ENCODE assay signal across 21 cellular contexts in genomic region chr17:21250719-21251305, GRCh38. TPM values are rescaled to one million over a fixed set of nuclear protein-coding genes. Genes with fewer than 3 reads are reported as not detected.
A peak's percentile ranks its signal among the peaks of the same experiment; 100 is the strongest.
DNase-seq lines count a peak whose midpoint lies in the region; ATAC-seq lines count a peak whose summit lies in the region.
"Had no signal": no experiment of that assay in that cellular context is flagged by ENCODE, and none has a peak within 500 bp of the region (broad histone marks: within the 10 kb centered on the region; RNA-seq: fewer than 3 reads in every experiment).

No MANE protein-coding gene starts in this region.

- no peak overlapping the region for H3K27ac ChIP-seq in CD4-positive, CD25-positive, alpha-beta regulatory T cell (ENCODE audit: insufficient read depth, low read length, poor library complexity, severe bottlenecking)
- no peak overlapping the region for H3K27ac ChIP-seq in trophoblast cell (ENCODE audit: low read depth, low read length)
- H3K27ac ChIP-seq: epithelial cell of prostate, neural progenitor cell, right lobe of liver, stomach had no signal

- H3K4me1 ChIP-seq in CD4-positive, CD25-positive, alpha-beta regulatory T cell (ENCODE audit: control insufficient read depth, insufficient read depth, low read length, poor library complexity, severe bottlenecking) = peaks cover 35% of the 10 kb centered on the region
- H3K4me1 ChIP-seq in trophoblast cell (ENCODE audit: control insufficient read depth in 1 of 2, insufficient read depth in 2 of 2, low read length in 2 of 2) = peaks cover 19 to 20% of the 10 kb centered on the region in 2 experiments

- H2BK5ac ChIP-seq in trophoblast cell (ENCODE audit: low read depth, low read length, poor library complexity) = no peak overlapping the region

- H3K36me3 ChIP-seq in CD4-positive, CD25-positive, alpha-beta regulatory T cell (ENCODE audit: control insufficient read depth, insufficient read depth, low read length) = no peaks in the 10 kb centered on the region
- H3K36me3 ChIP-seq in trophoblast cell (ENCODE audit: control insufficient read depth in 1 of 2, insufficient read depth in 2 of 2, low read length in 2 of 2) = peaks cover 0 to 1% of the 10 kb centered on the region in 2 experiments
- H3K36me3 ChIP-seq: neural progenitor cell, right lobe of liver had no signal

- peak overlapping the region; percentile 4 for H3K14ac ChIP-seq in trophoblast cell (ENCODE audit: low read length)

- peaks cover 9% of the 10 kb centered on the region for H3K27me3 Mint-ChIP-seq in CD4-positive, CD25-positive, alpha-beta regulatory T cell
- no peaks in the 10 kb centered on the region for H3K27me3 Mint-ChIP-seq in activated T-helper 17 cell treated with anti-CD3 and anti-CD28 coated beads, Interleukin-2, amount 50 U/mL, for 72 hours
- H3K27me3 Mint-ChIP-seq: dendritic cell treated with granulocyte-macrophage colony-stimulating factor and Interleukin-4, amounts not matched to agents 40 ng/mL and 50 ng/mL, for 4 days had no signal

- no peak overlapping the region for H3K9ac ChIP-seq in trophoblast cell (ENCODE audit: low read length)
- H3K9ac ChIP-seq: neural progenitor cell had no signal

- WGBS in trophoblast cell (ENCODE audit: extremely low coverage, insufficient coverage, insufficient read length) = no CpG with 5 or more reads among the region's 6 CpGs

- H3K27me3 ChIP-seq in CD4-positive, CD25-positive, alpha-beta regulatory T cell (ENCODE audit: control insufficient read depth, insufficient read depth, low read length) = no peaks in the 10 kb centered on the region
- H3K27me3 ChIP-seq in trophoblast cell (ENCODE audit: insufficient read depth, low read length) = no peaks in the 10 kb centered on the region
- H3K27me3 ChIP-seq: right lobe of liver, stomach had no signal

- H4K8ac ChIP-seq in trophoblast cell (ENCODE audit: low read depth, low read length) = no peak overlapping the region

- H3K36me3 Mint-ChIP-seq in CD4-positive, CD25-positive, alpha-beta regulatory T cell = peaks cover 4% of the 10 kb centered on the region
- no peaks in the 10 kb centered on the region for H3K36me3 Mint-ChIP-seq in activated T-helper 17 cell treated with anti-CD3 and anti-CD28 coated beads, Interleukin-2, amount 50 U/mL, for 72 hours (ENCODE audit: low read depth)
- H3K36me3 Mint-ChIP-seq: IgD-negative memory B cell, neural progenitor cell had no signal

- no peaks in the 10 kb centered on the region for H3K9me3 ChIP-seq in CD4-positive, CD25-positive, alpha-beta regulatory T cell (ENCODE audit: control insufficient read depth in 2 of 2, low read length in 2 of 2)
- H3K9me3 ChIP-seq in trophoblast cell (ENCODE audit: insufficient read depth, low read depth, low read length) = peaks cover 4% of the 10 kb centered on the region
- H3K9me3 ChIP-seq: right lobe of liver, stomach had no signal

- no peak overlapping the region for H4K12ac ChIP-seq in trophoblast cell (ENCODE audit: low read depth, low read length)

- no peaks in the 10 kb centered on the region for H3K9me3 Mint-ChIP-seq in CD4-positive, CD25-positive, alpha-beta regulatory T cell
- H3K9me3 Mint-ChIP-seq in activated T-helper 17 cell treated with anti-CD3 and anti-CD28 coated beads, Interleukin-2, amount 50 U/mL, for 72 hours = no peaks in the 10 kb centered on the region
- H3K9me3 Mint-ChIP-seq: activated naive CD4-positive, alpha-beta T cell treated with anti-CD3 and anti-CD28 coated beads for 36 hours; dendritic cell treated with granulocyte-macrophage colony-stimulating factor and Interleukin-4, amounts not matched to agents 40 ng/mL and 50 ng/mL, for 4 days; IgD-negative memory B cell; neural progenitor cell had no signal

- no peaks in the 10 kb centered on the region for H3K79me2 ChIP-seq in trophoblast cell (ENCODE audit: control insufficient read depth, insufficient read depth, low read length, poor library complexity)

- no peak overlapping the region for H2BK120ac ChIP-seq in trophoblast cell (ENCODE audit: insufficient read depth, low read length, poor library complexity)

- peak overlapping the region; percentile 5 to 47 (median 28) for H3K27ac Mint-ChIP-seq in CD4-positive, CD25-positive, alpha-beta regulatory T cell
- no peak overlapping the region for H3K27ac Mint-ChIP-seq in activated T-helper 17 cell treated with anti-CD3 and anti-CD28 coated beads, Interleukin-2, amount 50 U/mL, for 72 hours
- H3K27ac Mint-ChIP-seq: activated naive CD4-positive, alpha-beta T cell treated with anti-CD3 and anti-CD28 coated beads for 36 hours; dendritic cell treated with granulocyte-macrophage colony-stimulating factor and Interleukin-4, amounts not matched to agents 40 ng/mL and 50 ng/mL, for 4 days had no signal

- no peak for ATAC-seq in CD4-positive, CD25-positive, alpha-beta regulatory T cell (ENCODE audit: low read depth in 2 of 2)
- no peak for ATAC-seq in activated T-helper 17 cell treated with anti-CD3 and anti-CD28 coated beads, Interleukin-2, amount 50 U/mL, for 72 hours (replicated peaks)
- ATAC-seq in HG02884 (IDR thresholded peaks at IDR 0.05; ENCODE audit: unreplicated experiment) = no peak
- ATAC-seq: right lobe of liver had no signal

- H3K18ac ChIP-seq in trophoblast cell (ENCODE audit: low read length) = no peak overlapping the region

- H3K4me3 Mint-ChIP-seq in CD4-positive, CD25-positive, alpha-beta regulatory T cell = peak overlapping the region; percentile 26 to 86 (median 47)
- H3K4me3 Mint-ChIP-seq in activated T-helper 17 cell treated with anti-CD3 and anti-CD28 coated beads, Interleukin-2, amount 50 U/mL, for 72 hours = no peak overlapping the region
- H3K4me3 Mint-ChIP-seq: activated naive CD4-positive, alpha-beta T cell treated with anti-CD3 and anti-CD28 coated beads for 36 hours; dendritic cell treated with granulocyte-macrophage colony-stimulating factor and Interleukin-4, amounts not matched to agents 40 ng/mL and 50 ng/mL, for 4 days had no signal

- H2AFZ ChIP-seq in trophoblast cell (ENCODE audit: insufficient read depth, low read length, poor library complexity) = no peak overlapping the region
- H2AFZ ChIP-seq: neural progenitor cell had no signal

- no peak for DNase-seq in CD4-positive, CD25-positive, alpha-beta regulatory T cell
- peak; percentile 34 for DNase-seq in M059J (ENCODE audit: low read depth)
- peak; percentile 63 for DNase-seq in fibroblast of gingiva (ENCODE audit: low read depth)
- DNase-seq in trophoblast cell = no peak
- no peak for DNase-seq in D341Med (ENCODE audit: low spot score)
- no peak for DNase-seq in NCI-H526 (lab: John Stamatoyannopoulos, UW)
- DNase-seq: activated naive CD4-positive, alpha-beta T cell treated with anti-CD3 and anti-CD28 coated beads for 36 hours; activated T-cell treated with anti-CD3 and anti-CD28 coated beads for 4 hours; EL; mesendoderm; NCI-H1930; NCI-H446; right lobe of liver; stimulated activated CD4-positive, alpha-beta T cell treated with anti-CD3 and anti-CD28 coated beads, Interleukin-2, amount 100 ng/mL, for 24 hours; stomach had no signal

- peaks cover 14 to 66% (median 43%) of the 10 kb centered on the region in 4 donors for H3K4me1 Mint-ChIP-seq in CD4-positive, CD25-positive, alpha-beta regulatory T cell
- no peaks in the 10 kb centered on the region for H3K4me1 Mint-ChIP-seq in activated T-helper 17 cell treated with anti-CD3 and anti-CD28 coated beads, Interleukin-2, amount 50 U/mL, for 72 hours

- no peak overlapping the region for H3K4me2 ChIP-seq in trophoblast cell (ENCODE audit: low read length)
- H3K4me2 ChIP-seq: neural progenitor cell had no signal

- peaks cover 9% of the 10 kb centered on the region for H3K79me1 ChIP-seq in trophoblast cell (ENCODE audit: low read length)

- H3K4ac ChIP-seq in trophoblast cell (ENCODE audit: low read depth, low read length) = no peak overlapping the region

- no peak overlapping the region for H3K23ac ChIP-seq in trophoblast cell (ENCODE audit: low read length)

- H2AK5ac ChIP-seq in trophoblast cell (ENCODE audit: low read length) = no peak overlapping the region

- no peak overlapping the region for H4K91ac ChIP-seq in trophoblast cell (ENCODE audit: low read depth, low read length)

- H2BK12ac ChIP-seq in trophoblast cell (ENCODE audit: low read length) = no peak overlapping the region

- no peak overlapping the region for H3K4me3 ChIP-seq in CD4-positive, CD25-positive, alpha-beta regulatory T cell (ENCODE audit: low read depth, low read length)
- no peak overlapping the region for H3K4me3 ChIP-seq in trophoblast cell (ENCODE audit: low read depth, low read length)
- H3K4me3 ChIP-seq: neural progenitor cell, right lobe of liver had no signal

RNA-seq across cellular contexts. Expression of gene NATD1, which starts 2.4 kb away (rescaled TPM):
- 12.7 TPM for total RNA-seq in CD4-positive, CD25-positive, alpha-beta regulatory T cell
- 1 to 10 TPM; 2.8 to 4.6 (median 2.8) TPM for polyA plus RNA-seq in CD4-positive, CD25-positive, alpha-beta regulatory T cell
- 1.7 and 2.5 TPM in 2 replicates for total RNA-seq in M059J (2014; rRNA removed; shearing (Covaris generic))
- polyA plus RNA-seq in trophoblast cell (2013) = 30.2 and 32.0 TPM in 2 replicates
- total RNA-seq in activated T-helper 17 cell treated with anti-CD3 and anti-CD28 coated beads, Interleukin-2, amount 50 U/mL, for 72 hours = 1 to 10 TPM; 1.8 to 2.3 TPM

RNA-seq across cellular contexts. Expression of gene MAP2K3, which starts 33.7 kb away (rescaled TPM):
- total RNA-seq in CD4-positive, CD25-positive, alpha-beta regulatory T cell = 70.6 TPM
- 10 to 100 TPM; 63.4 to 71.9 (median 68.3) TPM for polyA plus RNA-seq in CD4-positive, CD25-positive, alpha-beta regulatory T cell
- total RNA-seq in M059J (2014; rRNA removed; shearing (Covaris generic)) = 20.7 and 23.9 TPM in 2 replicates
- polyA plus RNA-seq in trophoblast cell (2013) = 23.0 and 23.8 TPM in 2 replicates
- total RNA-seq in activated T-helper 17 cell treated with anti-CD3 and anti-CD28 coated beads, Interleukin-2, amount 50 U/mL, for 72 hours = 100 to 1,000 TPM; 107 to 112 TPM

RNA-seq across cellular contexts. Expression of gene TMEM11, which starts 36.9 kb away (rescaled TPM):
- 16.1 TPM for total RNA-seq in CD4-positive, CD25-positive, alpha-beta regulatory T cell
- 10 to 100 TPM; 30.8 to 50.3 (median 45.6) TPM for polyA plus RNA-seq in CD4-positive, CD25-positive, alpha-beta regulatory T cell
- 29.9 and 33.9 TPM in 2 replicates for total RNA-seq in M059J (2014; rRNA removed; shearing (Covaris generic))
- 41.4 and 42.5 TPM in 2 replicates for polyA plus RNA-seq in trophoblast cell (2013)
- 10 to 100 TPM; 14.3 to 28.5 TPM for total RNA-seq in activated T-helper 17 cell treated with anti-CD3 and anti-CD28 coated beads, Interleukin-2, amount 50 U/mL, for 72 hours

Comparison
In these comparisons a context has a peak if more than half of its experiments do, and no peak if none do; other contexts are left out.
1. DNase-seq: peak in M059J (single experiment) and fibroblast of gingiva (single experiment); none in CD4-positive, CD25-positive, alpha-beta regulatory T cell (0 of 3), trophoblast cell (0 of 2), D341Med (single experiment) and NCI-H526 (0 of 2).